Comparison of ENCODE assay signal across 1 cellular context in the genomic region with DNA sequence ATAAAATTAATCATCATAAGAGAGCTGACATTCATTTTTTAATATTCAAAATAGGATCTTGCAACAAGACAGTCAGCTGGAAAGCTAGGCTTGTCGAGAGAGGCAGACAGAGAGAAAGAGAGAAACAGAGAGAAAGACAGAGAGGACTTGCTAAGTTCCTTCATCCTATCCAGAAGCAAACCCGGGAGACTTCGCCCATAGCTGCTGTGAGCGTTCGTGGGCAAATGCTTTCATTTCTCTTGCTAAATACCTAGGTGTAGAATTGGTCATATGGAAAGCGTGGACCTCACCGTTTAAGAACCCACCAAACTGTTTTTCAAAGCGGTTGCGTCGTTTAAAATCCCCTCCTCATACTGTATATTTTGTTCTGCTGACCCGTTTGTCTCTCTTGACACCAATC.
TF ChIP-seq lines count a peak whose summit lies in the region.

No MANE protein-coding gene starts in this region.

TF ChIP-seq in GM12878, 131 proteins besides CTCF, POLR2A, EP300 and RAD21:
- TF ChIP-seq, protein P1, sequence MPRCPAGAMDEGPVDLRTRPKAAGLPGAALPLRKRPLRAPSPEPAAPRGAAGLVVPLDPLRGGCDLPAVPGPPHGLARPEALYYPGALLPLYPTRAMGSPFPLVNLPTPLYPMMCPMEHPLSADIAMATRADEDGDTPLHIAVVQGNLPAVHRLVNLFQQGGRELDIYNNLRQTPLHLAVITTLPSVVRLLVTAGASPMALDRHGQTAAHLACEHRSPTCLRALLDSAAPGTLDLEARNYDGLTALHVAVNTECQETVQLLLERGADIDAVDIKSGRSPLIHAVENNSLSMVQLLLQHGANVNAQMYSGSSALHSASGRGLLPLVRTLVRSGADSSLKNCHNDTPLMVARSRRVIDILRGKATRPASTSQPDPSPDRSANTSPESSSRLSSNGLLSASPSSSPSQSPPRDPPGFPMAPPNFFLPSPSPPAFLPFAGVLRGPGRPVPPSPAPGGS (IDR thresholded peaks at IDR 0.05; ENCODE audit: borderline replicate concordance, insufficient read depth, low read depth, low read length, poor library complexity, severe bottlenecking), result peak; percentile 57
- TF ChIP-seq NBN (IDR thresholded peaks at IDR 0.05), result no peak
